Comparison of ENCODE assay signal across 30 cellular contexts in genomic region chr9:33273266-33273971, GRCh38. TPM values are rescaled to one million over a fixed set of nuclear protein-coding genes. Genes with fewer than 3 reads are reported as not detected.
A peak's percentile ranks its signal among the peaks of the same experiment; 100 is the strongest.
DNase-seq lines count a peak whose midpoint lies in the region; ATAC-seq and TF ChIP-seq lines count a peak whose summit lies in the region.
"Had no signal": no experiment of that assay in that cellular context is flagged by ENCODE, and none has a peak within 500 bp of the region (broad histone marks: within the 10 kb centered on the region; RNA-seq: fewer than 3 reads in every experiment).

No MANE protein-coding gene starts in this region.

- no peak overlapping the region for H4K8ac ChIP-seq in mesenchymal stem cell (ENCODE audit: low read length)

- H2AFZ ChIP-seq in ACC112 (ENCODE audit: low read length, unreplicated experiment) (no peak overlapping the region), mesenchymal stem cell (ENCODE audit: low read depth, low read length) (no peak overlapping the region)

- H3K4me1 ChIP-seq in ACC112 (ENCODE audit: control insufficient read depth, insufficient read depth, low read length, unreplicated experiment): peaks cover 15% of the 10 kb centered on the region
- H3K4me1 ChIP-seq in mesenchymal stem cell (ENCODE audit: control insufficient read depth, insufficient read depth, low read depth, low read length): no peaks in the 10 kb centered on the region
- H3K4me1 ChIP-seq: body of pancreas, HAP-1, upper lobe of right lung had no signal

- H2AK5ac ChIP-seq in mesenchymal stem cell (ENCODE audit: low read length, severe bottlenecking): no peak overlapping the region

- TF ChIP-seq CTCF in activated CD8-positive, alpha-beta T cell treated with anti-CD3 and anti-CD28 coated beads for 36 hours (IDR thresholded peaks at IDR 0.05): no peak
- no peak for TF ChIP-seq CTCF in CD4-positive, alpha-beta T cell (IDR thresholded peaks at IDR 0.05)

- H3K14ac ChIP-seq in mesenchymal stem cell (ENCODE audit: low read length in 2 of 2): no peak overlapping the region

- H3K27me3 Mint-ChIP-seq in activated CD8-positive, alpha-beta T cell treated with anti-CD3 and anti-CD28 coated beads for 36 hours: no peaks in the 10 kb centered on the region
- H3K27me3 Mint-ChIP-seq in CD4-positive, alpha-beta T cell: no peaks in the 10 kb centered on the region
- H3K27me3 Mint-ChIP-seq: activated CD4-positive, alpha-beta T cell treated with anti-CD3 and anti-CD28 coated beads for 36 hours had no signal

- H3K9ac ChIP-seq in mesenchymal stem cell (ENCODE audit: low read length): peak overlapping the region; percentile 16
- H3K9ac ChIP-seq: SK-N-SH had no signal

- H2BK120ac ChIP-seq in mesenchymal stem cell (ENCODE audit: low read depth, low read length): no peak overlapping the region

- H3K36me3 ChIP-seq in ACC112 (ENCODE audit: insufficient read depth, low read length): peaks cover 59% of the 10 kb centered on the region
- H3K36me3 ChIP-seq in mesenchymal stem cell (ENCODE audit: control insufficient read depth in 1 of 2, insufficient read depth in 2 of 2, low read depth in 1 of 2, low read length in 2 of 2): peaks cover 17 to 94% of the 10 kb centered on the region in 2 experiments

- no peak overlapping the region for H3K4ac ChIP-seq in mesenchymal stem cell (ENCODE audit: low read depth in 1 of 2, low read length in 2 of 2)

- H3K27me3 ChIP-seq in ACC112 (ENCODE audit: insufficient read depth, low read length): no peaks in the 10 kb centered on the region
- H3K27me3 ChIP-seq in mesenchymal stem cell (ENCODE audit: control insufficient read depth in 1 of 2, insufficient read depth in 1 of 2, low read length in 2 of 2): no peaks in the 10 kb centered on the region
- no peaks in the 10 kb centered on the region for H3K27me3 ChIP-seq in CD4-positive, alpha-beta T cell (ENCODE audit: control insufficient read depth, insufficient read depth, low read length)
- H3K27me3 ChIP-seq: body of pancreas, dorsolateral prefrontal cortex, upper lobe of right lung had no signal

- H2BK15ac ChIP-seq in mesenchymal stem cell (ENCODE audit: low read depth, poor library complexity, severe bottlenecking): no peak overlapping the region

- peaks cover 11% of the 10 kb centered on the region for H3K79me1 ChIP-seq in mesenchymal stem cell (replicated peaks; ENCODE audit: low read length, poor library complexity, severe bottlenecking)

- 80% methylated on average over 1 of the region's 3 CpGs for WGBS in mesenchymal stem cell

- H3K4me1 Mint-ChIP-seq in activated CD8-positive, alpha-beta T cell treated with anti-CD3 and anti-CD28 coated beads for 36 hours (ENCODE audit: low read depth): peaks cover 9% of the 10 kb centered on the region
- H3K4me1 Mint-ChIP-seq in CD4-positive, alpha-beta T cell (ENCODE audit: low read depth): peaks cover 18% of the 10 kb centered on the region

- no peak overlapping the region for H3K23ac ChIP-seq in mesenchymal stem cell (ENCODE audit: low read length in 2 of 2)

- intact Hi-C loops in activated CD8-positive, alpha-beta T cell treated with anti-CD3 and anti-CD28 coated beads for 36 hours (cut with micrococcal nuclease): no loop called here
- intact Hi-C loops in CD4-positive, alpha-beta T cell (cut with DNase I, micrococcal nuclease): no loop called here

- H3K9me3 Mint-ChIP-seq in activated CD8-positive, alpha-beta T cell treated with anti-CD3 and anti-CD28 coated beads for 36 hours: no peaks in the 10 kb centered on the region
- H3K9me3 Mint-ChIP-seq in CD4-positive, alpha-beta T cell: no peaks in the 10 kb centered on the region
- H3K9me3 Mint-ChIP-seq: immature natural killer cell had no signal

- DNase-seq in EH (ENCODE audit: low read depth) (peak; percentile 46), mesenchymal stem cell (no peak), NCI-H187 (lab: John Stamatoyannopoulos, UW) (no peak), substantia nigra (lab: John Stamatoyannopoulos, UW) (no peak)
- no peak for DNase-seq in activated CD8-positive, alpha-beta T cell treated with anti-CD3 and anti-CD28 coated beads for 36 hours
- DNase-seq in CD4-positive, alpha-beta T cell: no peak
- DNase-seq: activated CD4-positive, alpha-beta T cell treated with anti-CD3 and anti-CD28 coated beads for 36 hours; body of pancreas; Calu3; DND-41; dorsolateral prefrontal cortex; hypothalamus; immature natural killer cell; mesendoderm; NCI-H1417 treated with DMSO at 0.1 percent for 48 hours; NCI-H446; SK-N-SH; upper lobe of right lung had no signal

- no peak overlapping the region for H3K4me2 ChIP-seq in mesenchymal stem cell (ENCODE audit: low read length, poor library complexity, severe bottlenecking)
- H3K4me2 ChIP-seq: SK-N-SH had no signal

- peaks cover 48% of the 10 kb centered on the region for H3K36me3 Mint-ChIP-seq in activated CD8-positive, alpha-beta T cell treated with anti-CD3 and anti-CD28 coated beads for 36 hours (ENCODE audit: low read depth)
- H3K36me3 Mint-ChIP-seq in CD4-positive, alpha-beta T cell (ENCODE audit: low read depth): peaks cover 87% of the 10 kb centered on the region

- peaks cover 9% of the 10 kb centered on the region for H3K79me2 ChIP-seq in ACC112 (ENCODE audit: control insufficient read depth, insufficient read depth, low read length, unreplicated experiment)

- no peak overlapping the region for H3K4me3 ChIP-seq in ACC112 (ENCODE audit: low read depth, low read length)
- no peak overlapping the region for H3K4me3 ChIP-seq in mesenchymal stem cell (ENCODE audit: insufficient read depth in 1 of 2, low read depth in 1 of 2, low read length in 2 of 2)
- H3K4me3 ChIP-seq: body of pancreas, dorsolateral prefrontal cortex, HAP-1, K562, skin epidermis, upper lobe of right lung had no signal

- peak overlapping the region; percentile 23 for H3K27ac ChIP-seq in ACC112 (ENCODE audit: low read depth, low read length)
- H3K27ac ChIP-seq in mesenchymal stem cell (ENCODE audit: low read length, poor library complexity, severe bottlenecking): no peak overlapping the region
- H3K27ac ChIP-seq in CD4-positive, alpha-beta T cell (ENCODE audit: low read depth, low read length): no peak overlapping the region
- no peak overlapping the region for H3K27ac ChIP-seq in substantia nigra (ENCODE audit: low read depth, low read length, poor library complexity, severe bottlenecking)
- H3K27ac ChIP-seq: body of pancreas, C4-2B, dorsolateral prefrontal cortex, skin epidermis, upper lobe of right lung had no signal

- H3K4me3 Mint-ChIP-seq in activated CD8-positive, alpha-beta T cell treated with anti-CD3 and anti-CD28 coated beads for 36 hours: no peak overlapping the region
- H3K4me3 Mint-ChIP-seq in CD4-positive, alpha-beta T cell: no peak overlapping the region
- H3K4me3 Mint-ChIP-seq: activated CD4-positive, alpha-beta T cell treated with anti-CD3 and anti-CD28 coated beads for 36 hours; immature natural killer cell had no signal

- H2BK5ac ChIP-seq in mesenchymal stem cell (ENCODE audit: low read depth, low read length, poor library complexity, severe bottlenecking): no peak overlapping the region

- ATAC-seq in activated CD8-positive, alpha-beta T cell treated with anti-CD3 and anti-CD28 coated beads for 36 hours: no peak
- ATAC-seq in CD4-positive, alpha-beta T cell (ENCODE audit: poor library complexity): no peak
- ATAC-seq: activated CD4-positive, alpha-beta T cell treated with anti-CD3 and anti-CD28 coated beads for 36 hours; body of pancreas; K562; left lobe of liver; upper lobe of right lung had no signal

- POLR2A ChIA-PET in activated CD8-positive, alpha-beta T cell treated with anti-CD3 and anti-CD28 coated beads for 36 hours (lab: Charles Lee): interaction anchor here (1.2 kb wide), 1 partner anchor 10 kb away, joined by 3 read pairs; no protein-coding TSS in a partner anchor
- POLR2A ChIA-PET in CD4-positive, alpha-beta T cell (lab: Charles Lee): interaction anchor here (0.6 to 2.2 kb wide), 6 partner anchors 9 to 131 kb away, joined by 3 to 11 read pairs (median 4); partner anchors contain the start of genes BAG1, CHMP5 and NFX1

- H3K9me3 ChIP-seq in mesenchymal stem cell (ENCODE audit: control insufficient read depth, low read length): no peaks in the 10 kb centered on the region
- no peaks in the 10 kb centered on the region for H3K9me3 ChIP-seq in CD4-positive, alpha-beta T cell (ENCODE audit: control insufficient read depth, low read length)
- H3K9me3 ChIP-seq: body of pancreas, HAP-1, SK-N-SH, upper lobe of right lung had no signal

- no peak overlapping the region for H3K18ac ChIP-seq in mesenchymal stem cell (ENCODE audit: low read depth in 1 of 2, low read length in 2 of 2)

- CTCF ChIA-PET in activated CD8-positive, alpha-beta T cell treated with anti-CD3 and anti-CD28 coated beads for 36 hours (lab: Charles Lee): interaction anchor here (0.8 to 2.4 kb wide), 4 partner anchors 9 to 180 kb away, joined by 3 to 8 read pairs (median 4); no protein-coding TSS in a partner anchor
- CTCF ChIA-PET in CD4-positive, alpha-beta T cell (lab: Charles Lee): interaction anchor here (1.9 kb wide), 1 partner anchor 13 kb away, joined by 8 read pairs; no protein-coding TSS in a partner anchor

- H4K91ac ChIP-seq in mesenchymal stem cell (ENCODE audit: low read length): no peak overlapping the region

- peak overlapping the region; percentile 51 for H3K27ac Mint-ChIP-seq in activated CD8-positive, alpha-beta T cell treated with anti-CD3 and anti-CD28 coated beads for 36 hours
- H3K27ac Mint-ChIP-seq in CD4-positive, alpha-beta T cell: no peak overlapping the region
- H3K27ac Mint-ChIP-seq: activated CD4-positive, alpha-beta T cell treated with anti-CD3 and anti-CD28 coated beads for 36 hours had no signal

- H2BK12ac ChIP-seq in mesenchymal stem cell (ENCODE audit: low read length in 2 of 2): no peak overlapping the region

RNA-seq across cellular contexts. Expression of gene CHMP5, which starts 8.6 kb away (rescaled TPM):
- total RNA-seq in activated CD8-positive, alpha-beta T cell treated with anti-CD3 and anti-CD28 coated beads for 36 hours: 10 to 100 TPM; 64.6 to 74.2 TPM
- 55.8 TPM for polyA plus RNA-seq in mesenchymal stem cell (2013, experiment 1 of 2)
- polyA plus RNA-seq in mesenchymal stem cell (2013, experiment 2 of 2): 60.2 TPM
- 10 to 100 TPM; 17.4 to 18.6 TPM for total RNA-seq in CD4-positive, alpha-beta T cell

RNA-seq across cellular contexts. Expression of gene BAG1, which starts 8.9 kb away (rescaled TPM):
- 10 to 100 TPM; 55.6 to 61.6 TPM for total RNA-seq in activated CD8-positive, alpha-beta T cell treated with anti-CD3 and anti-CD28 coated beads for 36 hours
- 33.1 TPM for polyA plus RNA-seq in mesenchymal stem cell (2013, experiment 1 of 2)
- polyA plus RNA-seq in mesenchymal stem cell (2013, experiment 2 of 2): 33.0 TPM
- total RNA-seq in CD4-positive, alpha-beta T cell: 10 to 100 TPM; 58.0 to 61.4 TPM

RNA-seq across cellular contexts. Expression of gene NFX1, which starts 16.9 kb away (rescaled TPM):
- total RNA-seq in activated CD8-positive, alpha-beta T cell treated with anti-CD3 and anti-CD28 coated beads for 36 hours: 10 to 100 TPM; 37.4 to 38.9 TPM
- 21.7 TPM for polyA plus RNA-seq in mesenchymal stem cell (2013, experiment 1 of 2)
- 21.5 TPM for polyA plus RNA-seq in mesenchymal stem cell (2013, experiment 2 of 2)
- 10 to 100 TPM; 33.1 to 34.1 TPM for total RNA-seq in CD4-positive, alpha-beta T cell

RNA-seq across cellular contexts. Expression of gene SPINK4, which starts 33.5 kb away (rescaled TPM):
- total RNA-seq in activated CD8-positive, alpha-beta T cell treated with anti-CD3 and anti-CD28 coated beads for 36 hours: not detected
- not detected for polyA plus RNA-seq in mesenchymal stem cell (2013, experiment 1 of 2)
- polyA plus RNA-seq in mesenchymal stem cell (2013, experiment 2 of 2): 0.18 TPM
- total RNA-seq in CD4-positive, alpha-beta T cell: not detected
- total RNA-seq: activated CD4-positive, alpha-beta T cell treated with anti-CD3 and anti-CD28 coated beads for 36 hours; body of pancreas; Calu3; cerebellum; dorsolateral prefrontal cortex; endothelial cell of umbilical vein; fibroblast of lung; HT1080; left lobe of liver; omental fat pad; T-helper 2 cell treated with Interferon-gamma antibody and Interleukin-4, amounts not matched to agents 100 ng/mL and 5 ng/mL, for 36 hours; upper lobe of right lung had no signal
- polyA plus RNA-seq: endothelial cell of umbilical vein, fibroblast of lung, immature natural killer cell, SK-N-SH had no signal
